ENCODE assay signal across 35 cellular contexts in the genomic region with DNA sequence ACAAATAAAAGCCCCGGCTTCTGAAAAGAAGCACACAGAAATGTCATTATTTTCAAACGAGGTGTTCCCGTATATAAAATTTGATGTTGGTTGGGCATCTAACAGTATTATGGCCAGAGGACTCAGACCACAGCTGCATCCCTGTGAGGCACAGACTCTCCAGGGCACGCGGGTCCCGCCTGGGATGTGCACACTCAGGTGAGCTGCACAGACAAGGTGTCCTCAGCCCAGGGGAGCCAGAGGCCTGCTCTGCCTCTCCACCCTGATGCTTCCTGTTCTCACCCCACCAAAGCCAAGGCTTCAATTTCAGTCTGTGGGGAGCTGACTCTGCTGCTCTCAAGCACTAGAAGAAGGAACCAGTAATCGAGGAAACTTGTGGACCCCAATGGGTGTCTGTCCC. TPM values are rescaled to one million over a fixed set of nuclear protein-coding genes. Genes with fewer than 3 reads are reported as not detected.
"Had no signal": no experiment of that assay in that cellular context is flagged by ENCODE, and none has a peak within 500 bp of the region (broad histone marks: within the 10 kb centered on the region; RNA-seq: fewer than 3 reads in every experiment).

No MANE protein-coding gene starts in this region.

- FAIRE-seq: astrocyte, bronchial epithelial cell had no signal

- H3K27me3 ChIP-seq: body of pancreas, cardiac muscle cell had no signal

- H3K4me1 ChIP-seq: adrenal gland, ascending aorta, breast epithelium had no signal

- H3K27ac ChIP-seq: adrenal gland, ascending aorta, body of pancreas, brain microvascular endothelial cell, breast epithelium, cardiac muscle cell had no signal

- H3K4me3 ChIP-seq: adrenal gland, ascending aorta, body of pancreas, breast epithelium, cardiac muscle cell had no signal

- H3K9me3 ChIP-seq: body of pancreas had no signal

- DNase-seq: activated effector memory CD4-positive, alpha-beta T cell treated with anti-CD3 and anti-CD28 coated beads, Interleukin-2, amount 50 U/mL, for 16 hours; activated effector memory CD4-positive, alpha-beta T cell treated with Interleukin-2 at 50 U/mL for 16 hours; activated gamma-delta T cell; activated gamma-delta T cell treated with Interleukin-2 at 50 U/mL for 16 hours; activated naive CD4-positive, alpha-beta T cell; activated naive CD4-positive, alpha-beta T cell treated with anti-CD3 and anti-CD28 coated beads for 36 hours; activated naive CD4-positive, alpha-beta T cell treated with anti-CD3 and anti-CD28 coated beads, Interleukin-2, amount 10 ng/mL, durations not matched to agents 7 days and 5 days; activated naive CD4-positive, alpha-beta T cell treated with anti-CD3 and anti-CD28 coated beads, Interleukin-2, amount 50 U/mL, for 16 hours; activated naive CD4-positive, alpha-beta T cell treated with Interleukin-2 at 50 U/mL for 16 hours; activated naive CD8-positive, alpha-beta T cell treated with anti-CD3 and anti-CD28 coated beads for 36 hours; activated naive CD8-positive, alpha-beta T cell treated with anti-CD3 and anti-CD28 coated beads, Interleukin-2, amount 10 ng/mL, durations not matched to agents 7 days and 5 days; activated naive CD8-positive, alpha-beta T cell treated with anti-CD3 and anti-CD28 coated beads, Interleukin-2, amount 50 U/mL, for 24 hours; activated T-cell treated with anti-CD3 and anti-CD28 coated beads for 4 hours; activated T-cell treated with anti-CD3 and anti-CD28 coated beads, Interleukin-2, amount 50 U/mL, for 1 hour; activated T-cell treated with anti-CD3 and anti-CD28 coated beads, Interleukin-2, amount 50 U/mL, for 24 hours; activated T-cell treated with anti-CD3 and anti-CD28 coated beads, Interleukin-2, amount 50 U/mL, for 4 hours; activated T-cell treated with anti-CD3 and anti-CD28 coated beads, Interleukin-2, amount 50 U/mL, for 48 hours; activated T-cell treated with anti-CD3 and anti-CD28 coated beads, Interleukin-2, amount 50 U/mL, for 72 hours; adrenal gland; amniotic stem cell; amygdala; anterior cingulate cortex; aorta; body of pancreas; brain microvascular endothelial cell; caudate nucleus; central memory CD4-positive, alpha-beta T cell; cerebellar nuclear complex had no signal

- H3K36me3 ChIP-seq: adrenal gland, ascending aorta, brain microvascular endothelial cell, breast epithelium, cardiac muscle cell had no signal

- ATAC-seq: activated naive CD4-positive, alpha-beta T cell treated with anti-CD3 and anti-CD28 coated beads, Interleukin-2, amount 50 U/mL, for 72 hours; activated naive CD8-positive, alpha-beta T cell treated with anti-CD3 and anti-CD28 coated beads, Interleukin-2, amount 50 U/mL, for 24 hours; activated T-cell treated with anti-CD3 and anti-CD28 coated beads, Interleukin-2, amount 50 U/mL, for 4 hours; activated T-cell treated with anti-CD3 and anti-CD28 coated beads, Interleukin-2, amount 50 U/mL, for 72 hours; activated T-helper 17 cell treated with anti-CD3 and anti-CD28 coated beads, Interleukin-2, amount 50 U/mL, for 72 hours; body of pancreas had no signal

RNA-seq across cellular contexts. Expression of a gene that starts 1.7 kb away (rescaled TPM):
- total RNA-seq: activated naive CD8-positive, alpha-beta T cell treated with anti-CD3 and anti-CD28 coated beads for 36 hours had no signal

RNA-seq across cellular contexts. Expression of a gene that starts 39.9 kb away (rescaled TPM):
- total RNA-seq: ascending aorta, bronchial epithelial cell, cardiac muscle cell had no signal
